ENCODE assay signal across 14 cellular contexts in genomic region chr7:7490003-7490402, GRCh38. TPM values are rescaled to one million over a fixed set of nuclear protein-coding genes. Genes with fewer than 3 reads are reported as not detected.
"Had no signal": no experiment of that assay in that cellular context is flagged by ENCODE, and none has a peak within 500 bp of the region (broad histone marks: within the 10 kb centered on the region; RNA-seq: fewer than 3 reads in every experiment).

No MANE protein-coding gene starts in this region.

- H3K36me3 Mint-ChIP-seq: neural progenitor cell had no signal

- ATAC-seq: pancreas had no signal

- H3K27me3 Mint-ChIP-seq: activated CD4-positive, alpha-beta T cell treated with anti-CD3 and anti-CD28 coated beads, Interleukin-2, amount 10 ng/mL, durations not matched to agents 7 days and 5 days had no signal

- DNase-seq: activated CD4-positive, alpha-beta T cell treated with anti-CD3 and anti-CD28 coated beads, Interleukin-2, amount 10 ng/mL, durations not matched to agents 7 days and 5 days; aorta; cerebellar nuclear complex; effector CD8-positive, alpha-beta T cell; esophagus squamous epithelium; glutamatergic neuron; kidney glomerular epithelial cell; pancreas; stimulated activated CD4-positive, alpha-beta T cell treated with anti-CD3 and anti-CD28 coated beads, Interleukin-1b, Interleukin-23, amount 100 ng/mL, for 48 hours had no signal

- H3K27ac Mint-ChIP-seq: activated CD4-positive, alpha-beta T cell treated with anti-CD3 and anti-CD28 coated beads, Interleukin-2, amount 10 ng/mL, durations not matched to agents 7 days and 5 days; activated T-helper 1 cell treated with anti-CD3 and anti-CD28 coated beads, Interleukin-12 subunit alpha, Interleukin-12 subunit beta, Interleukin-2, Interleukin-4 antibody, amounts not matched to agents 30 ng/mL and 10 ng/mL and 1 ng/mL, durations not matched to agents 14 hours and 24 hours and 36 hours; neural progenitor cell had no signal

- H3K4me1 Mint-ChIP-seq: activated CD4-positive, alpha-beta T cell treated with anti-CD3 and anti-CD28 coated beads, Interleukin-2, amount 10 ng/mL, durations not matched to agents 7 days and 5 days had no signal

- FAIRE-seq: endothelial cell of umbilical vein, pancreas had no signal

- H3K4me3 Mint-ChIP-seq: activated CD4-positive, alpha-beta T cell treated with anti-CD3 and anti-CD28 coated beads, Interleukin-2, amount 10 ng/mL, durations not matched to agents 7 days and 5 days; activated T-helper 1 cell treated with anti-CD3 and anti-CD28 coated beads, Interleukin-12 subunit alpha, Interleukin-12 subunit beta, Interleukin-2, Interleukin-4 antibody, amounts not matched to agents 30 ng/mL and 10 ng/mL and 1 ng/mL, durations not matched to agents 14 hours and 24 hours and 36 hours; neural progenitor cell had no signal

- H3K9me3 Mint-ChIP-seq: activated CD4-positive, alpha-beta T cell treated with anti-CD3 and anti-CD28 coated beads, Interleukin-2, amount 10 ng/mL, durations not matched to agents 7 days and 5 days; activated T-helper 1 cell treated with anti-CD3 and anti-CD28 coated beads, Interleukin-12 subunit alpha, Interleukin-12 subunit beta, Interleukin-2, Interleukin-4 antibody, amounts not matched to agents 30 ng/mL and 10 ng/mL and 1 ng/mL, durations not matched to agents 14 hours and 24 hours and 36 hours; neural progenitor cell had no signal

RNA-seq across cellular contexts. Expression of gene COL28A1, which starts 45.7 kb away (rescaled TPM):
- total RNA-seq: activated CD4-positive, alpha-beta T cell treated with anti-CD3 and anti-CD28 coated beads, Interleukin-2, amount 10 ng/mL, durations not matched to agents 7 days and 5 days; activated CD8-positive, alpha-beta memory T cell treated with anti-CD3 and anti-CD28 coated beads for 36 hours; activated T-helper 1 cell treated with anti-CD3 and anti-CD28 coated beads, Interleukin-12 subunit alpha, Interleukin-12 subunit beta, Interleukin-2, Interleukin-4 antibody, amounts not matched to agents 30 ng/mL and 10 ng/mL and 1 ng/mL, durations not matched to agents 14 hours and 24 hours and 36 hours; endothelial cell of umbilical vein; T-helper 2 cell treated with Interferon-gamma antibody and Interleukin-4, amounts not matched to agents 100 ng/mL and 5 ng/mL, for 36 hours had no signal
